Comparison of ENCODE assay signal across 14 cellular contexts in the genomic region with DNA sequence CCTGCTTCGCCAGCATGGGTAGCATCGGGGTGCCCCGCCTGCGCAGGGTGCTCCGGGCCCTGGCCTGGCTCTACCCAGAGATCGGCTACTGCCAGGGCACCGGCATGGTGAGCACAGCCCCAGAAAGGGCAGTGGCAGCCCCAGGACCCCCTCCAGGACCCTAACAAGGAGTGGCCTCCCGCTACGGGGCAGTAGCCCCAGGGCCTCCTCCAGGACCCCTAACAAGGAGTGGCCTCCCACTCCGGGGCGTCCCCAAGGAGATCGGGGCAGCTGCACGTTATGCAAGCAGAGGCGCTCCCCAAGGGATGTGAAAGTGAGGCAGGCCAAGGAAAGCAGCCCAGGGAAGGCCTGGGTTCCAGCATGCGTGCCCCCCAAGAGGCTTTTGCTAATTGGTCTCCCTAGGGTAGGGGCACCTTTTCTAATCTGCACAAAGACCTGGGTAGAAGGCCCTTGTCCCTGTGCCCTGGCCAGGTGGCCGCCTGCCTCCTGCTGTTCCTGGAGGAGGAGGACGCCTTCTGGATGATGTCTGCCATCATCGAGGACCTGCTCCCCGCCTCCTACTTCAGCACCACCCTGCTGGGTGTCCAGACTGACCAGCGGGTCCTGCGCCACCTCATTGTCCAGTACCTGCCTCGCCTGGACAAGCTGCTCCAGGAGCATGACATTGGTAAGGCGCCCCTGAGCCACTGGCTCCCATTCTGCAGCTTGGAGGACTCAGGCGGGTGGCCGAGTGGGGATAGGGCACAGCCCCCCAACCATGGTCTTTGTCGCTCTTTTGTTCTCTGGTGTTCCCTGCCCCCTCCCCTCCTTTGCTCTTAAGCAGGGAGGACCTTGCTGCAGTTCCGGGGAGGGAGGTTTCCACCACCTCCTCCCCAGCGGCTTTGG.
"Had no signal": no experiment of that assay in that cellular context is flagged by ENCODE, and none has a peak within 500 bp of the region (broad histone marks: within the 10 kb centered on the region; RNA-seq: fewer than 3 reads in every experiment).

No MANE protein-coding gene starts in this region.

- ATAC-seq: activated CD4-positive, alpha-beta T cell treated with anti-CD3 and anti-CD28 coated beads for 36 hours; activated CD8-positive, alpha-beta T cell treated with anti-CD3 and anti-CD28 coated beads, Interleukin-2, amount 10 ng/mL, durations not matched to agents 7 days and 5 days; naive thymus-derived CD8-positive, alpha-beta T cell; T-cell had no signal

- H3K27me3 ChIP-seq: stomach, uterus had no signal

- H3K27ac ChIP-seq: thoracic aorta, uterus, WERI-Rb-1 had no signal

- H3K4me1 ChIP-seq: uterus had no signal

- H3K36me3 ChIP-seq: uterus had no signal

- DNase-seq: activated CD4-positive, alpha-beta T cell treated with anti-CD3 and anti-CD28 coated beads for 36 hours; activated CD8-positive, alpha-beta memory T cell treated with anti-CD3 and anti-CD28 coated beads, Interleukin-2, amount 50 U/mL, for 48 hours; activated CD8-positive, alpha-beta T cell treated with anti-CD3 and anti-CD28 coated beads, Interleukin-2, amount 10 ng/mL, durations not matched to agents 7 days and 5 days; activated naive CD4-positive, alpha-beta T cell treated with anti-CD3 and anti-CD28 coated beads, Interleukin-2, amount 10 ng/mL, durations not matched to agents 7 days and 5 days; endodermal cell; erythroblast; naive thymus-derived CD8-positive, alpha-beta T cell; stimulated activated CD4-positive, alpha-beta T cell treated with anti-CD3 and anti-CD28 coated beads, Interleukin-2, amount 100 ng/mL, for 48 hours; stimulated activated CD8-positive, alpha-beta memory T cell treated with anti-CD3 and anti-CD28 coated beads, Interleukin-4, amount 100 ng/mL, for 48 hours; stomach; T-cell; uterus; WERI-Rb-1 had no signal

- H3K9me3 ChIP-seq: stomach, thoracic aorta, uterus had no signal

- H3K4me3 ChIP-seq: stomach, thoracic aorta, uterus had no signal
